8 cellular contexts compared by ENCODE assay signal in the genomic region with DNA sequence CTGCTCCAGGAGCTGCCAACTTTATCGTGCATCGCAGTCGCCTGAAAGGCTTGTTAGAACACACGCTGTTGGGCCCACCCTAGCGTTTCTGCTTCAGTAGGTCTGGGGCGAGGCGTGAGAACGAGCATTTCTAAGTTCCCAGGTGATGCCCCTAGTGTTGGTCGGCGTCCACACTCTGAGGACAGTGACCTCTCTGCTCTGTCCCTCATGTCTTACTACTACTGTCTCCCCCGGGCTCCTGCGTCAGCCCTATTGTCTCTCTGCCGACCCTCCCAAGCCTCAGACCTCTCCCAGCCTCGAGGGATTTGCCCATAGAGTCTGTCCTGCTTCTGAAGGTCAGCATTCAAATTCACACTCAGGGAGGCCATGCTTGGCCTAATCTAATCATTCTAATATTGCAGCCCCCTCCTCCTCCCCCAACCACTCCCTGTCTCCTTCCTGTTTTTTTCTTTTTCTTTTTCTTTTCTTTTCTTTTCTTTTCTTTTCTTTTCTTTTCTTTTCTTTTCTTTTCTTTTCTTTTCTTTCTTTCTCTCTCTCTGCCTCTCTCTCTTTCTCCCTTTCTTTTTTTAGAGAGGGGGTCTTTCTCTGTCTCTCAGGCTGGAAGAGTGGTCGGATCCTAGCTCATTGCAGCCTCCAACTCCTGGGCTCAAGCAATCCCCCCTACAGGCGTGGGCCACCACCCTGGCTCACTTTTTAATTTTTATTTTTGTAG. TPM values are rescaled to one million over a fixed set of nuclear protein-coding genes. Genes with fewer than 3 reads are reported as not detected.
DNase-seq lines count a peak whose midpoint lies in the region; ATAC-seq, FAIRE-seq and TF ChIP-seq lines count a peak whose summit lies in the region.

No MANE protein-coding gene starts in this region.

- peak overlapping the region; percentile 97 for H3K27ac ChIP-seq in DND-41 (ENCODE audit: low read length)
- no peak overlapping the region for H3K27ac ChIP-seq in OCI-LY1 (ENCODE audit: low read depth, low read length, poor library complexity, severe bottlenecking)
- peak overlapping the region; percentile 67 for H3K27ac ChIP-seq in caudate nucleus (ENCODE audit: low read depth, low read length)
- peak overlapping the region; percentile 81 for H3K27ac ChIP-seq in HepG2 (ENCODE audit: extremely low read length, insufficient read depth, low read length)

- no peak for ATAC-seq in DND-41 (ENCODE audit: insufficient read depth, low read depth)
- ATAC-seq in GM19328 (IDR thresholded peaks at IDR 0.05; ENCODE audit: unreplicated experiment) = peak; percentile 30
- peak; percentile 34 for ATAC-seq in HG03342 (IDR thresholded peaks at IDR 0.05; ENCODE audit: unreplicated experiment)
- peak; percentile 91 for ATAC-seq in HepG2

- POLR2A ChIA-PET in HepG2 (lab: Yijun Ruan, JAX) = interaction anchor here (0.6 to 2.6 kb wide), 9 partner anchors 11 to 47 kb away, joined by 3 to 22 read pairs (median 4); no protein-coding TSS in a partner anchor

- H3F3A ChIP-seq in OCI-LY1 (ENCODE audit: insufficient read depth, low read length) = no peaks in the 10 kb centered on the region

- in situ Hi-C loops in HepG2 (cut with HindIII; ENCODE audit: extremely low pct_ligation_motif_present, low pct_unique_long_range_greater_than_20kb) = no loop called here

- no peak for TF ChIP-seq EP300 in HepG2 (IDR thresholded peaks at IDR 0.05; ENCODE audit: low read depth in 2 of 2, low read length in 2 of 2)
- TF ChIP-seq EP300 in HepG2 (CRISPR knock-in tag; IDR thresholded peaks at IDR 0.05; ENCODE audit: borderline replicate concordance) = no peak

- WGBS in HepG2 (ENCODE audit: low lambda C conversion rate) = 8% methylated on average over 9 of the region's 16 CpGs

- H3K36me3 ChIP-seq in DND-41 (ENCODE audit: insufficient read depth, low read length) (no peaks in the 10 kb centered on the region; the same call in 1 of the 2 replicates), OCI-LY1 (ENCODE audit: insufficient read depth, low read length) (no peaks in the 10 kb centered on the region), HepG2 (replicated peaks in 1 of 2; ENCODE audit: control insufficient read depth in 1 of 2, insufficient read depth in 2 of 2, low read length in 2 of 2) (no peaks in the 10 kb centered on the region)

- TF ChIP-seq RAD21 in HepG2 (CRISPR knock-in tag; IDR thresholded peaks at IDR 0.05) = no peak; the same call in 1 of the 2 replicates

- no peaks in the 10 kb centered on the region for H3K27me3 ChIP-seq in DND-41 (ENCODE audit: insufficient read depth, low read length, poor library complexity)
- H3K27me3 ChIP-seq in OCI-LY1 (ENCODE audit: insufficient read depth, low read length) = no peaks in the 10 kb centered on the region
- no peaks in the 10 kb centered on the region; a peak in 1 of 5 replicates for H3K27me3 ChIP-seq in HepG2 (ENCODE audit: control insufficient read depth in 1 of 2, insufficient read depth in 2 of 2, low read length in 2 of 2)

- H3K4me1 ChIP-seq in DND-41 (ENCODE audit: insufficient read depth, low read length) (peaks cover 22% of the 10 kb centered on the region), OCI-LY1 (ENCODE audit: insufficient read depth, low read length, severe bottlenecking) (peaks cover 18% of the 10 kb centered on the region), HepG2 (ENCODE audit: insufficient read depth, low read length) (peaks cover 18% of the 10 kb centered on the region)

- TF ChIP-seq CTCF in DND-41 (IDR thresholded peaks at IDR 0.05; ENCODE audit: borderline replicate concordance, extremely low read depth, low read length, poor library complexity, severe bottlenecking) = peak; percentile 44
- TF ChIP-seq CTCF in OCI-LY1 (IDR thresholded peaks at IDR 0.05; ENCODE audit: low read length) = peak; percentile 19; the same call in 1 of the 2 replicates
- peak; percentile 65 for TF ChIP-seq CTCF in HepG2 (CRISPR knock-in tag; IDR thresholded peaks at IDR 0.05)

- BruUV-seq in HepG2 (replicated peaks; lab: Mats Ljungman, UMichigan) = no TSS peak

- CTCF ChIA-PET in HepG2 (lab: Yijun Ruan, JAX; ENCODE audit: low intra/inter-chr PET ratio, low total read pairs) = no interaction called here

- 0 out of 4 replicates have a peak, but pooled peaks have one; percentile 10 to 17 for TF ChIP-seq POLR2A in HepG2 (IDR thresholded peaks at IDR 0.05; ENCODE audit: insufficient read depth in 1 of 2, low read depth in 2 of 2, low read length in 2 of 2)

- H3K4me3 ChIP-seq in DND-41 (ENCODE audit: low read depth in 1 of 2, low read length in 2 of 2) = peak overlapping the region; percentile 65 to 84; a peak in 3 of 4 replicates
- peak overlapping the region; percentile 91 for H3K4me3 ChIP-seq in OCI-LY1 (ENCODE audit: low read depth, low read length, poor library complexity, severe bottlenecking)
- peak overlapping the region; percentile 82 to 98 (median 91) for H3K4me3 ChIP-seq in HepG2 (replicated peaks in 1 of 3; ENCODE audit: insufficient read depth in 1 of 3, low read depth in 2 of 3, low read length in 3 of 3)

- H2AFZ ChIP-seq in DND-41 (ENCODE audit: low read depth, low read length) (peak overlapping the region; percentile 87), OCI-LY1 (ENCODE audit: low read length) (peak overlapping the region; percentile 78), HepG2 (ENCODE audit: low read length) (peak overlapping the region; percentile 73)

- H4K20me1 ChIP-seq in DND-41 (ENCODE audit: insufficient read depth, low read length) = 0 out of 2 replicates have a peak, but pooled peaks cover 2% of the 10 kb centered on the region
- H4K20me1 ChIP-seq in OCI-LY1 (ENCODE audit: insufficient read depth, low read length) = no peaks in the 10 kb centered on the region
- no peaks in the 10 kb centered on the region for H4K20me1 ChIP-seq in HepG2 (ENCODE audit: insufficient read depth, low read length)

- no peaks in the 10 kb centered on the region for H3K9me2 ChIP-seq in OCI-LY1 (ENCODE audit: low read depth, low read length)

- H3K9ac ChIP-seq in DND-41 (ENCODE audit: low read depth, low read length) (peak overlapping the region; percentile 97), OCI-LY1 (ENCODE audit: low read length) (peak overlapping the region; percentile 90), HepG2 (ENCODE audit: insufficient read depth, low read depth, low read length) (peak overlapping the region; percentile 88)

- H3K79me2 ChIP-seq in DND-41 (ENCODE audit: insufficient read depth, low read length) = peaks cover 42% of the 10 kb centered on the region
- H3K79me2 ChIP-seq in OCI-LY1 (ENCODE audit: insufficient read depth, low read length) = 0 out of 2 replicates have a peak, but pooled peaks cover 4% of the 10 kb centered on the region
- H3K79me2 ChIP-seq in HepG2 (ENCODE audit: insufficient read depth, low read length) = peaks cover 20% of the 10 kb centered on the region

- DNase-seq in DND-41 = no peak
- peak in 10 of 61 donors; percentile 6 to 69 (median 47) for DNase-seq in caudate nucleus (lab: John Stamatoyannopoulos, UW)
- DNase-seq in HepG2 (ENCODE audit: low spot score) = peak; percentile 83
- peak; percentile 34 for DNase-seq in superior temporal gyrus (ENCODE audit: extremely low spot score)
- no peak for DNase-seq in NCI-H446 treated with DMSO at 0.1 percent for 48 hours (lab: John Stamatoyannopoulos, UW)

- peak overlapping the region; percentile 78 for H3K4me2 ChIP-seq in DND-41 (ENCODE audit: insufficient read depth, low read length)
- peak overlapping the region; percentile 98 for H3K4me2 ChIP-seq in OCI-LY1 (ENCODE audit: low read length)
- peak overlapping the region; percentile 89 for H3K4me2 ChIP-seq in HepG2 (ENCODE audit: low read depth, low read length)

- H3K9me3 ChIP-seq in DND-41 (ENCODE audit: insufficient read depth, low read length, severe bottlenecking) (no peaks in the 10 kb centered on the region), OCI-LY1 (ENCODE audit: low read length) (no peaks in the 10 kb centered on the region), HepG2 (ENCODE audit: low read length) (no peaks in the 10 kb centered on the region)

- intact Hi-C loops in HepG2 (cut with micrococcal nuclease; ENCODE audit: unreplicated experiment) = no loop called here

- FAIRE-seq in HepG2 (lab: Jason Lieb, UNC) = peak; percentile 72

TF ChIP-seq in HepG2, 621 proteins besides CTCF, POLR2A, EP300 and RAD21 (continues in another document):
- TF ChIP-seq GATAD1 (CRISPR knock-in tag; IDR thresholded peaks at IDR 0.05) = no peak
- no peak; the same call in 1 of the 2 replicates for TF ChIP-seq ZNF629 (CRISPR knock-in tag; conservative IDR thresholded peaks at IDR 0.05)
- no peak for TF ChIP-seq ZNF780A (CRISPR knock-in tag; IDR thresholded peaks at IDR 0.05)

RNA-seq across cellular contexts. Expression of gene ZFP64, which starts 0.9 kb away (rescaled TPM):
- total RNA-seq in HepG2 (2016; rRNA removed; fragmentation: Illumina TruSeq; extraction: Trizol) = 12.0 and 13.3 TPM in 2 replicates
- total RNA-seq in HepG2 (2016; cell fraction: cytosol; rRNA removed; fragmentation: Illumina TruSeq; extraction: Trizol; ENCODE audit: low read depth) = 3.3 and 3.4 TPM in 2 replicates
- 12.0 TPM in 2 replicates for total RNA-seq in HepG2 (2016; cell fraction: insoluble cytoplasmic fraction; rRNA removed; fragmentation: Illumina TruSeq; extraction: Trizol)
- 11.5 and 13.0 TPM in 2 replicates for total RNA-seq in HepG2 (2016; cell fraction: membrane; rRNA removed; fragmentation: Illumina TruSeq; extraction: Trizol)
- total RNA-seq in HepG2 (2016; cell fraction: nucleus; rRNA removed; fragmentation: Illumina TruSeq; extraction: Trizol) = 9.1 and 11.2 TPM in 2 replicates
- polyA plus RNA-seq in HepG2 (2011; rRNA removed) = 23.9 and 24.3 TPM in 2 replicates
- polyA plus RNA-seq in HepG2 (2011; cell fraction: cytosol; rRNA removed) = 20.8 and 23.4 TPM in 2 replicates
- polyA plus RNA-seq in HepG2 (2011; cell fraction: nucleus; rRNA removed) = 15.8 and 16.2 TPM in 2 replicates
- polyA plus RNA-seq in HepG2 (2012) = 11.6 and 14.7 TPM in 2 replicates
- 3.4 and 3.6 TPM in 2 replicates for polyA plus RNA-seq in HepG2 (2016; cell fraction: cytosol; fragmentation: Illumina TruSeq; extraction: Trizol; ENCODE audit: low read depth)
- 15.4 and 19.6 TPM in 2 replicates for polyA plus RNA-seq in HepG2 (2016; cell fraction: insoluble cytoplasmic fraction; fragmentation: Illumina TruSeq; extraction: Trizol; ENCODE audit: low read depth)
- 9.9 and 10.7 TPM in 2 replicates for polyA plus RNA-seq in HepG2 (2016; cell fraction: membrane; fragmentation: Illumina TruSeq; extraction: Trizol; ENCODE audit: low read depth)
- polyA plus RNA-seq in HepG2 (2016; cell fraction: nucleus; fragmentation: Illumina TruSeq; extraction: Trizol; ENCODE audit: insufficient read depth, low read depth) = 13.9 and 14.3 TPM in 2 replicates
- polyA minus RNA-seq in HepG2 (2011; rRNA and poly(A)+ RNA removed; ENCODE audit: low replicate concordance) = 42.5 and 53.2 TPM in 2 replicates
- 15.9 and 17.9 TPM in 2 replicates for polyA minus RNA-seq in HepG2 (2011; cell fraction: cytosol; rRNA and poly(A)+ RNA removed)
- 18.0 and 22.0 TPM in 2 replicates for polyA minus RNA-seq in HepG2 (2011; cell fraction: nucleus; rRNA and poly(A)+ RNA removed)

Comparison
In these comparisons a context has a peak if more than half of its experiments do, and no peak if none do; other contexts are left out.
1. DNase-seq: peak in HepG2 (single experiment) and superior temporal gyrus (single experiment); none in DND-41 (single experiment) and NCI-H446 treated with DMSO at 0.1 percent for 48 hours (single experiment).
2. Peak in every context shown above with its lines, with median percentiles within 50 percentile points of each other: H2AFZ ChIP-seq, H3K4me2 ChIP-seq, H3K4me3 ChIP-seq, H3K9ac ChIP-seq and CTCF ChIP-seq.